Comparison of ENCODE assay signal across 1 cellular context in the genomic region with DNA sequence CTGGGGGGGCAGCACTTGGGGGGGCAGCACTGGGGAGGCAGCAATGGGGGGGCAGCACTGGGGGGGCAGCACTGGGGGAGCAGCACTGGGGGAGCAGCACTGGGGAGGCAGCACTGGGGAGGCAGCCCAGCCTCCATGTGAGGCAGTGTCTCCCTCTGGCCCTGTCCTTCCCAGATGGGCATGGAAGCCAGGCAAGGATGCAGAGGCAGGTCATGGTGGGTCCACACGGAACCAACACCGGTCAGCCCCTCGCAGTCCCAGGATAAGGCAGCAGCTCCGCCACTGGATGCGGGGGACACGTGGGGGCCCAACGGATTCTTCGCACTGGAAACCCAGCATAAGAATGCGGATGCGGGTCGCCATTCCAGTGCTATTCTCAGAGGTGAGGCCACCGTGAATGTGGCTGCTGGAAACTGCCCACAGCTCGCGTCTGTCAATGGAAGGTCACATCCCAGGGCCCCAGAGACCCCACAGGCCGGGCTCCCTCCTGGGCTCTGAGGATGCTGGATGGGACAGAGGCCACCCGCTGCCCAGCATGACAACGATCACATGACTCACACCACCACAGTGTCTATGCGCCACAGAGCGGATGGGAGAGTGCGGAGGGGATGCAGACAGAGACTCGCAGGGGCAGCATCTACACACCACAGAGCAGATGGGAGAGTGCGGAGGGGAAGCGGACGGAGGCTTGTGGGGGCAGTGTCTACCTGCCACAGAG.
TF ChIP-seq lines count a peak whose summit lies in the region.

No MANE protein-coding gene starts in this region.

TF ChIP-seq in GM23338, 12 proteins besides CTCF, POLR2A, EP300 and RAD21 (continued from another document):
- TF ChIP-seq, protein P1, sequence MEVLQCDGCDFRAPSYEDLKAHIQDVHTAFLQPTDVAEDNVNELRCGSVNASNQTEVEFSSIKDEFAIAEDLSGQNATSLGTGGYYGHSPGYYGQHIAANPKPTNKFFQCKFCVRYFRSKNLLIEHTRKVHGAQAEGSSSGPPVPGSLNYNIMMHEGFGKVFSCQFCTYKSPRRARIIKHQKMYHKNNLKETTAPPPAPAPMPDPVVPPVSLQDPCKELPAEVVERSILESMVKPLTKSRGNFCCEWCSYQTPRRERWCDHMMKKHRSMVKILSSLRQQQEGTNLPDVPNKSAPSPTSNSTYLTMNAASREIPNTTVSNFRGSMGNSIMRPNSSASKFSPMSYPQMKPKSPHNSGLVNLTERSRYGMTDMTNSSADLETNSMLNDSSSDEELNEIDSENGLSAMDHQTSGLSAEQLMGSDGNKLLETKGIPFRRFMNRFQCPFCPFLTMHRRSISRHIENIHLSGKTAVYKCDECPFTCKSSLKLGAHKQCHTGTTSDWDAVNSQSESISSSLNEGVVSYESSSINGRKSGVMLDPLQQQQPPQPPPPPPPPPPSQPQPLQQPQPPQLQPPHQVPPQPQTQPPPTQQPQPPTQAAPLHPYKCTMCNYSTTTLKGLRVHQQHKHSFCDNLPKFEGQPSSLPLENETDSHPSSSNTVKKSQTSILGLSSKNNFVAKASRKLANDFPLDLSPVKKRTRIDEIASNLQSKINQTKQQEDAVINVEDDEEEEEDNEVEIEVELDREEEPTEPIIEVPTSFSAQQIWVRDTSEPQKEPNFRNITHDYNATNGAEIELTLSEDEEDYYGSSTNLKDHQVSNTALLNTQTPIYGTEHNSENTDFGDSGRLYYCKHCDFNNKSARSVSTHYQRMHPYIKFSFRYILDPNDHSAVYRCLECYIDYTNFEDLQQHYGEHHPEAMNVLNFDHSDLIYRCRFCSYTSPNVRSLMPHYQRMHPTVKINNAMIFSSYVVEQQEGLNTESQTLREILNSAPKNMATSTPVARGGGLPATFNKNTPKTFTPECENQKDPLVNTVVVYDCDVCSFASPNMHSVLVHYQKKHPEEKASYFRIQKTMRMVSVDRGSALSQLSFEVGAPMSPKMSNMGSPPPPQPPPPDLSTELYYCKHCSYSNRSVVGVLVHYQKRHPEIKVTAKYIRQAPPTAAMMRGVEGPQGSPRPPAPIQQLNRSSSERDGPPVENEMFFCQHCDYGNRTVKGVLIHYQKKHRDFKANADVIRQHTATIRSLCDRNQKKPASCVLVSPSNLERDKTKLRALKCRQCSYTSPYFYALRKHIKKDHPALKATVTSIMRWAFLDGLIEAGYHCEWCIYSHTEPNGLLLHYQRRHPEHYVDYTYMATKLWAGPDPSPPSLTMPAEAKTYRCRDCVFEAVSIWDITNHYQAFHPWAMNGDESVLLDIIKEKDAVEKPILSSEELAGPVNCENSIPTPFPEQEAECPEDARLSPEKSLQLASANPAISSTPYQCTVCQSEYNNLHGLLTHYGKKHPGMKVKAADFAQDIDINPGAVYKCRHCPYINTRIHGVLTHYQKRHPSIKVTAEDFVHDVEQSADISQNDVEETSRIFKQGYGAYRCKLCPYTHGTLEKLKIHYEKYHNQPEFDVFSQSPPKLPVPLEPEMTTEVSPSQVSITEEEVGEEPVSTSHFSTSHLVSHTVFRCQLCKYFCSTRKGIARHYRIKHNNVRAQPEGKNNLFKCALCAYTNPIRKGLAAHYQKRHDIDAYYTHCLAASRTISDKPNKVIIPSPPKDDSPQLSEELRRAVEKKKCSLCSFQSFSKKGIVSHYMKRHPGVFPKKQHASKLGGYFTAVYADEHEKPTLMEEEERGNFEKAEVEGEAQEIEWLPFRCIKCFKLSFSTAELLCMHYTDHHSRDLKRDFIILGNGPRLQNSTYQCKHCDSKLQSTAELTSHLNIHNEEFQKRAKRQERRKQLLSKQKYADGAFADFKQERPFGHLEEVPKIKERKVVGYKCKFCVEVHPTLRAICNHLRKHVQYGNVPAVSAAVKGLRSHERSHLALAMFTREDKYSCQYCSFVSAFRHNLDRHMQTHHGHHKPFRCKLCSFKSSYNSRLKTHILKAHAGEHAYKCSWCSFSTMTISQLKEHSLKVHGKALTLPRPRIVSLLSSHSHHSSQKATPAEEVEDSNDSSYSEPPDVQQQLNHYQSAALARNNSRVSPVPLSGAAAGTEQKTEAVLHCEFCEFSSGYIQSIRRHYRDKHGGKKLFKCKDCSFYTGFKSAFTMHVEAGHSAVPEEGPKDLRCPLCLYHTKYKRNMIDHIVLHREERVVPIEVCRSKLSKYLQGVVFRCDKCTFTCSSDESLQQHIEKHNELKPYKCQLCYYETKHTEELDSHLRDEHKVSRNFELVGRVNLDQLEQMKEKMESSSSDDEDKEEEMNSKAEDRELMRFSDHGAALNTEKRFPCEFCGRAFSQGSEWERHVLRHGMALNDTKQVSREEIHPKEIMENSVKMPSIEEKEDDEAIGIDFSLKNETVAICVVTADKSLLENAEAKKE (CRISPR knock-in tag; IDR thresholded peaks at IDR 0.05) = no peak
- TF ChIP-seq EZH2phosphoT487 (IDR thresholded peaks at IDR 0.05; ENCODE audit: unreplicated experiment) = no peak
- no peak for TF ChIP-seq ZNF331 (CRISPR knock-in tag; IDR thresholded peaks at IDR 0.05; ENCODE audit: low read depth)
- TF ChIP-seq CREB1 (CRISPR knock-in tag; IDR thresholded peaks at IDR 0.05; ENCODE audit: low read depth) = no peak
